Comparison of ENCODE assay signal across 9 cellular contexts in the genomic region with DNA sequence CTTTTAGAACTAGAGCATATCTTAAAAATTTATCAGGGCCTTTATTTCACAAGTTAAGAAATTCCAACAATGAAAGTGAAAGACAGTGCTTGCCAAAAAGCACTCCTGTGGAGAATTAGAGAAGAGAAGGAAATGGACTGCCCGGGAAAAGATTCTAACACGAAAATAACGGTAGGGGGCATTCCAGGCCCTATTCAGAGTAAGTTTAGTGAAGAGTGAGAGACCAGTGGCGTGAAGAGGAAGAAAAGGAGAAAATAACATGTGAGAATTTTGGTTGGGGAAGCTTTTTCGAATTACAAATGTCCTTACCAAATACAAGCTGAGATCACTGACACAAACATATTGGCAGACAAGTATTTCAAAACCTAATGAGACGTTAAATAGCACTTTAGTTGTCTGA. TPM values are rescaled to one million over a fixed set of nuclear protein-coding genes. Genes with fewer than 3 reads are reported as not detected.
DNase-seq lines count a peak whose midpoint lies in the region; ATAC-seq and TF ChIP-seq lines count a peak whose summit lies in the region.
"Had no signal": no experiment of that assay in that cellular context is flagged by ENCODE, and none has a peak within 500 bp of the region (broad histone marks: within the 10 kb centered on the region; RNA-seq: fewer than 3 reads in every experiment).

No MANE protein-coding gene starts in this region.

- WGBS in psoas muscle, 3 donors: 47 to 57% (median 50%) methylated on average over 6 of the region's 6 CpGs

- TF ChIP-seq CTCF in psoas muscle (IDR thresholded peaks at IDR 0.05): peak; percentile 14

- H3K9me3 ChIP-seq in psoas muscle: no peaks in the 10 kb centered on the region
- H3K9me3 ChIP-seq in CD8-positive, alpha-beta memory T cell (ENCODE audit: low read length): no peaks in the 10 kb centered on the region
- H3K9me3 ChIP-seq: HAP-1 had no signal

- H3K4me3 ChIP-seq in psoas muscle: no peak overlapping the region
- H3K4me3 ChIP-seq in CD8-positive, alpha-beta memory T cell (ENCODE audit: low read length): no peak overlapping the region
- H3K4me3 ChIP-seq: HAP-1 had no signal

- DNase-seq in GM04504 (ENCODE audit: low read depth) (peak; percentile 7), RPMI7951 (ENCODE audit: low read depth) (peak; percentile 5), fibroblast of the conjunctiva (ENCODE audit: low read depth) (peak; percentile 20), psoas muscle (no peak), NCI-H2171 (lab: John Stamatoyannopoulos, UW) (no peak), NCI-H1105 treated with DMSO at 0.1 percent for 48 hours (lab: John Stamatoyannopoulos, UW) (no peak), COR-L47 (lab: John Stamatoyannopoulos, UW) (no peak)
- DNase-seq in CD8-positive, alpha-beta memory T cell: no peak

- H3K4me1 Mint-ChIP-seq in CD8-positive, alpha-beta memory T cell: peaks cover 0 to 16% (median 10%) of the 10 kb centered on the region in 3 donors

- H3K27ac Mint-ChIP-seq in CD8-positive, alpha-beta memory T cell: peak overlapping the region in 2 of 8 donors; percentile 68 to 77

- H3K27me3 Mint-ChIP-seq in CD8-positive, alpha-beta memory T cell: no peaks in the 10 kb centered on the region

- H3K36me3 ChIP-seq in psoas muscle (ENCODE audit: insufficient read depth in 1 of 2, low read depth in 1 of 2): peaks cover 0 to 30% of the 10 kb centered on the region in 2 donors
- no peaks in the 10 kb centered on the region for H3K36me3 ChIP-seq in CD8-positive, alpha-beta memory T cell (ENCODE audit: insufficient read depth, low read length)

- no peak for ATAC-seq in psoas muscle

- no peaks in the 10 kb centered on the region for H3K9me3 Mint-ChIP-seq in CD8-positive, alpha-beta memory T cell

- H3K27ac ChIP-seq in psoas muscle: no peak overlapping the region
- no peak overlapping the region for H3K27ac ChIP-seq in CD8-positive, alpha-beta memory T cell (ENCODE audit: low read depth, low read length)

- intact Hi-C loops in psoas muscle (cut with DNase I): no loop called here

- H3K36me3 Mint-ChIP-seq in CD8-positive, alpha-beta memory T cell: peaks cover 0 to 53% (median 7%) of the 10 kb centered on the region in 3 donors

- CTCF ChIA-PET in CD8-positive, alpha-beta memory T cell (lab: Charles Lee): no interaction called here

- H3K27me3 ChIP-seq in psoas muscle (ENCODE audit: insufficient read depth in 3 of 3, low read length in 2 of 3): no peaks in the 10 kb centered on the region
- H3K27me3 ChIP-seq in CD8-positive, alpha-beta memory T cell (ENCODE audit: insufficient read depth, low read length, poor library complexity, severe bottlenecking): no peaks in the 10 kb centered on the region

- H3K4me3 Mint-ChIP-seq in CD8-positive, alpha-beta memory T cell: no peak overlapping the region

- no peaks in the 10 kb centered on the region for H3K4me1 ChIP-seq in psoas muscle
- no peaks in the 10 kb centered on the region for H3K4me1 ChIP-seq in CD8-positive, alpha-beta memory T cell (ENCODE audit: insufficient read depth, low read length)
- H3K4me1 ChIP-seq: HAP-1 had no signal

- POLR2A ChIA-PET in CD8-positive, alpha-beta memory T cell (lab: Charles Lee): no interaction called here

RNA-seq across cellular contexts. Expression of gene RBM34, which starts 38.4 kb away (rescaled TPM):
- total RNA-seq in RPMI7951 (2014; rRNA removed; shearing (Covaris generic)): 68.7 and 70.0 TPM in 2 replicates
- 10 to 100 TPM; 36.8 to 76.3 (median 56.3) TPM for total RNA-seq in psoas muscle
- 100 to 1,000 TPM in 2 of 3 donors, 10 to 100 TPM in 1; 80.3 to 144 (median 136) TPM for polyA plus RNA-seq in psoas muscle
- total RNA-seq in CD8-positive, alpha-beta memory T cell: 100 to 1,000 TPM; 121 to 130 TPM
- polyA plus RNA-seq in CD8-positive, alpha-beta memory T cell: 78.6 TPM

Comparison
In these comparisons a context has a peak if more than half of its experiments do, and no peak if none do; other contexts are left out.
1. DNase-seq: peak in GM04504 (single experiment), RPMI7951 (single experiment) and fibroblast of the conjunctiva (single experiment); none in psoas muscle (0 of 2), NCI-H2171 (single experiment), NCI-H1105 treated with DMSO at 0.1 percent for 48 hours (single experiment), COR-L47 (single experiment) and CD8-positive, alpha-beta memory T cell (0 of 5).